Comparison of ENCODE assay signal across 8 cellular contexts in the genomic region with DNA sequence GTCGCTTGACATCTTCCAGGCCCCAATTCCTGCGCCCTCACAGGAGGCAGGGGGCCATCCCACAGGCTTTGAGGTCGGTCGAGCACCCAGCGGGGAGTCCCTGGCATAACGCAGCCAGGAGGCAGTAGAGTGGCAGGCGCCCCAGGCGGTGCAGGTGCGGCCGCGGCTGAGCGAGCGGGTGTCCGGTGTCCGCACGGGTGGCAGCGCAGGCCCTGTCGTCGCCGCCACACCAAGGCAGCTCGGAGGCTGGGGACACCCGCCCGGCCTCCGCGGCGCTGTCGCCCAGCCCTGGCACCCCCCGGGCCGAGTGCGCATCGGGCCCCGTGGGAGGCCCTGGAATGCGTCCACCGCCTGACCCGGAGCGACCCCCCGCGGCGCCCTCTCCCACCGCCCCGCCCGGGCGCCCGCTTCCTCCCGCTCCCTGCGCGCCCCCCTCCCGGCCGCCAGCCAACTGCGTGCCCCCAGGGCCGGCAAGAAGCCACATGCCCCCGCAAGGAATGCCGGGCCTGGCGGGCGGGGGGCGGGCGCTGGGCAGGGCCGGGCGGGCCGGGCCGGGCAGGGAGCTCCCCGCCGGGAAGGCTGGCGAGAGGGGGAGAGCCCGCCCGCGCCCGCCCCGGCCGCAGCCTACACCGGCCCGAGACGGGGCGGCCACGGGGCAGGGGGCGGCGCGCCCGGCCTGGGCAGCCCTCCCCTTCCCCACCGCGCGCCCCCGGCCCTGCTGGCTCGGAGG. TPM values are rescaled to one million over a fixed set of nuclear protein-coding genes. Genes with fewer than 3 reads are reported as not detected.
DNase-seq lines count a peak whose midpoint lies in the region; FAIRE-seq and TF ChIP-seq lines count a peak whose summit lies in the region.

No MANE protein-coding gene starts in this region.

- H2BK120ac ChIP-seq in H9 (ENCODE audit: low read depth, low read length, poor library complexity, severe bottlenecking) = no peak overlapping the region

- H4K8ac ChIP-seq in H9 (replicated peaks; ENCODE audit: insufficient read length, low read depth, low read length) = no peak overlapping the region

- H3K79me2 ChIP-seq in H9 (ENCODE audit: insufficient read depth, low read length) (no peaks in the 10 kb centered on the region), endothelial cell of umbilical vein (ENCODE audit: control insufficient read depth, insufficient read depth, low read length) (no peaks in the 10 kb centered on the region)

- no peak overlapping the region for H2BK12ac ChIP-seq in H9 (ENCODE audit: insufficient read length, low read depth, low read length)

- BruUV-seq in endothelial cell of umbilical vein (replicated peaks; lab: Mats Ljungman, UMichigan) = no TSS peak

- H3K4me3 Mint-ChIP-seq in H9 = peak overlapping the region; percentile 72 to 89
- H3K4me3 Mint-ChIP-seq in mesothelial cell of epicardium = peak overlapping the region; percentile 76

- H3K4me2 ChIP-seq in H9 (ENCODE audit: insufficient read depth, insufficient read length, low read length) (peak overlapping the region; percentile 48), endothelial cell of umbilical vein (ENCODE audit: insufficient read depth, low read length) (peak overlapping the region; percentile 38)

- H4K20me1 ChIP-seq in H9 (ENCODE audit: control insufficient read depth, insufficient read depth, insufficient read length) (no peaks in the 10 kb centered on the region), endothelial cell of umbilical vein (replicated peaks; ENCODE audit: control insufficient read depth, extremely low read depth, insufficient read depth, low read length) (no peaks in the 10 kb centered on the region)

- H3K27me3 ChIP-seq in H9 (ENCODE audit: insufficient read depth, low read length) = no peaks in the 10 kb centered on the region
- no peaks in the 10 kb centered on the region for H3K27me3 ChIP-seq in SJCRH30
- H3K27me3 ChIP-seq in endothelial cell of umbilical vein (ENCODE audit: control insufficient read depth in 2 of 2, insufficient read depth in 2 of 2, low read length in 2 of 2) = no peaks in the 10 kb centered on the region
- no peaks in the 10 kb centered on the region for H3K27me3 ChIP-seq in uterus

- H2BK20ac ChIP-seq in H9 (ENCODE audit: low read depth, low read length, poor library complexity, severe bottlenecking) = no peak overlapping the region

- TF ChIP-seq POLR2A in endothelial cell of umbilical vein (IDR thresholded peaks at IDR 0.05; ENCODE audit: low read depth, low read length) = no peak
- no peak for TF ChIP-seq POLR2A in uterus (IDR thresholded peaks at IDR 0.05)

- H2BK5ac ChIP-seq in H9 (ENCODE audit: insufficient read length, low read length) = no peak overlapping the region

- H3K27me3 Mint-ChIP-seq in H9 (ENCODE audit: low read depth) (peaks cover 24% of the 10 kb centered on the region), mesothelial cell of epicardium (ENCODE audit: low read depth) (no peaks in the 10 kb centered on the region)

- H3K4me1 Mint-ChIP-seq in H9 = peaks cover 9 to 11% of the 10 kb centered on the region in 2 experiments
- peaks cover 40% of the 10 kb centered on the region for H3K4me1 Mint-ChIP-seq in mesothelial cell of epicardium

- H2AK5ac ChIP-seq in H9 (ENCODE audit: insufficient read length, low read length) = no peak overlapping the region

- H3K23me2 ChIP-seq in H9 (ENCODE audit: insufficient read length, low read depth, low read length, poor library complexity, severe bottlenecking) = no peaks in the 10 kb centered on the region

- FAIRE-seq in endothelial cell of umbilical vein (lab: Jason Lieb, UNC) = no peak

- H3K56ac ChIP-seq in H9 (ENCODE audit: insufficient read length, low read depth, low read length) = no peak overlapping the region

- POLR2A ChIA-PET in endothelial cell of umbilical vein (lab: Charles Lee) = interaction anchor here (0.6 to 1.0 kb wide), 2 partner anchors 15 to 23 kb away, joined by 3 to 6 read pairs; no protein-coding TSS in a partner anchor

- intact Hi-C loops in endothelial cell of umbilical vein (cut with micrococcal nuclease) (loop anchor here (1.0 to 5.0 kb wide), 3 partner anchors 33 to 152 kb away; no protein-coding TSS in a partner anchor), uterus (cut with DNase I; ENCODE audit: low total_unique reads) (no loop called here)

- H3K18ac ChIP-seq in H9 (ENCODE audit: insufficient read length, low read depth, low read length) = no peak overlapping the region

- no peak overlapping the region for H3K23ac ChIP-seq in H9 (ENCODE audit: insufficient read length, low read depth, low read length)

- H3K4me1 ChIP-seq in H9 (ENCODE audit: insufficient read depth, low read length) (no peaks in the 10 kb centered on the region; the same call in 1 of the 2 replicates), SJCRH30 (peaks cover 12% of the 10 kb centered on the region; the same call in 1 of the 2 replicates), endothelial cell of umbilical vein (ENCODE audit: control insufficient read depth, extremely low read depth, insufficient read depth, low read length) (peaks cover 12% of the 10 kb centered on the region), uterus (peaks cover 0 to 5% of the 10 kb centered on the region in 2 donors)

- TF ChIP-seq CTCF in H9 (conservative IDR thresholded peaks at IDR 0.05) (peak; percentile 44; the same call in 2 of the 3 replicates), endothelial cell of umbilical vein (IDR thresholded peaks at IDR 0.05; ENCODE audit: extremely low read depth in 1 of 2, insufficient read depth in 1 of 2, low read depth in 1 of 2, low read length in 2 of 2) (peak; percentile 31 to 62), mesothelial cell of epicardium (IDR thresholded peaks at IDR 0.05; ENCODE audit: unreplicated experiment) (no peak), uterus (IDR thresholded peaks at IDR 0.05) (peak; percentile 37 to 63 (median 48))

- H3K9ac ChIP-seq in H9 (ENCODE audit: extremely low read depth, insufficient read length, low read length) (no peak overlapping the region), endothelial cell of umbilical vein (replicated peaks; ENCODE audit: extremely low read depth, insufficient read depth, low read length) (peak overlapping the region; percentile 32)

- peak; percentile 9 for DNase-seq in CD1c-positive myeloid dendritic cell (ENCODE audit: extremely low spot score)
- DNase-seq in H9 = peak; percentile 67
- DNase-seq in SJCRH30 = peak; percentile 83 to 85
- peak; percentile 40 for DNase-seq in endothelial cell of umbilical vein (ENCODE audit: low read depth, low spot score)
- DNase-seq in mesothelial cell of epicardium (ENCODE audit: low spot score in 2 of 2, unreplicated experiment in 2 of 2) = peak; percentile 46 to 76
- DNase-seq in uterus = peak; percentile 53 to 58
- DNase-seq in ureter (ENCODE audit: low spot score) = no peak
- no peak for DNase-seq in NCI-H2107 (lab: John Stamatoyannopoulos, UW)

- H3K27ac ChIP-seq in H9 (ENCODE audit: insufficient read length, low read depth, low read length) (no peak overlapping the region), SJCRH30 (peak overlapping the region; percentile 91), endothelial cell of umbilical vein (ENCODE audit: insufficient read depth, low read depth, low read length) (peak overlapping the region; percentile 46), uterus (peak overlapping the region; percentile 86 to 87)

- no CpG with 5 or more reads among the region's 84 CpGs for WGBS in H9 (ENCODE audit: extremely low coverage, insufficient read length, low lambda C conversion rate)

- H3K14ac ChIP-seq in H9 (ENCODE audit: insufficient read depth, low read length) = no peak overlapping the region

- H3K36me3 ChIP-seq in SJCRH30 (peaks cover 11% of the 10 kb centered on the region; the same call in 1 of the 2 replicates), endothelial cell of umbilical vein (ENCODE audit: control insufficient read depth in 2 of 2, extremely low read depth in 1 of 2, insufficient read depth in 2 of 2, low read length in 2 of 2) (peaks cover 0 to 9% of the 10 kb centered on the region in 2 experiments), uterus (no peaks in the 10 kb centered on the region)

- H3K9me1 ChIP-seq in endothelial cell of umbilical vein (replicated peaks; ENCODE audit: control insufficient read depth, extremely low read depth, insufficient read depth, low read length) = no peaks in the 10 kb centered on the region

- CTCF ChIA-PET in endothelial cell of umbilical vein (lab: Charles Lee) = interaction anchor here (1.1 to 5.5 kb wide), 8 partner anchors 13 to 591 kb away, joined by 3 to 35 read pairs (median 4); no protein-coding TSS in a partner anchor

- H2AFZ ChIP-seq in H9 (ENCODE audit: low read length) (no peak overlapping the region), endothelial cell of umbilical vein (ENCODE audit: low read depth, low read length) (peak overlapping the region; percentile 28)

- dilution Hi-C loops in endothelial cell of umbilical vein (cut with MboI; ENCODE audit: extremely low pct_ligation_motif_present, low sequenced_read_pairs) = no loop called here

- no peak overlapping the region for H3K27ac Mint-ChIP-seq in H9
- H3K27ac Mint-ChIP-seq in mesothelial cell of epicardium = peak overlapping the region; percentile 95

- no peak overlapping the region for H3T11ph ChIP-seq in H9 (ENCODE audit: low read length)

- H2BK15ac ChIP-seq in H9 (ENCODE audit: low read depth, low read length) = no peak overlapping the region

- H3K36me3 Mint-ChIP-seq in H9 (ENCODE audit: insufficient read depth in 1 of 3, low read depth in 3 of 3) = peaks cover 0 to 2% (median 0%) of the 10 kb centered on the region in 3 experiments; a peak in 1 of 7 replicates
- no peaks in the 10 kb centered on the region for H3K36me3 Mint-ChIP-seq in mesothelial cell of epicardium

- no peak overlapping the region for H4K5ac ChIP-seq in H9 (ENCODE audit: insufficient read length, low read depth, low read length)

- H3K9me3 Mint-ChIP-seq in H9 = no peaks in the 10 kb centered on the region
- no peaks in the 10 kb centered on the region for H3K9me3 Mint-ChIP-seq in mesothelial cell of epicardium

- H3K4ac ChIP-seq in H9 (ENCODE audit: low read depth, low read length) = no peak overlapping the region

- no peaks in the 10 kb centered on the region for H3K9me3 ChIP-seq in H9 (ENCODE audit: control insufficient read depth, low read depth, low read length)
- H3K9me3 ChIP-seq in SJCRH30 (replicated peaks) = no peaks in the 10 kb centered on the region
- no peaks in the 10 kb centered on the region for H3K9me3 ChIP-seq in endothelial cell of umbilical vein (replicated peaks; ENCODE audit: control insufficient read depth, insufficient read depth, low read length)
- H3K9me3 ChIP-seq in uterus = no peaks in the 10 kb centered on the region

- no peaks in the 10 kb centered on the region for H3K79me1 ChIP-seq in H9 (ENCODE audit: insufficient read depth, low read depth, low read length, poor library complexity, severe bottlenecking)

- no peak overlapping the region for H4K91ac ChIP-seq in H9 (ENCODE audit: insufficient read length, low read depth, low read length)

- peak overlapping the region; percentile 83 for H3K4me3 ChIP-seq in SJCRH30
- peak overlapping the region in 2 of 3 experiments; percentile 33 for H3K4me3 ChIP-seq in endothelial cell of umbilical vein (replicated peaks in 1 of 3; ENCODE audit: insufficient read depth in 1 of 3, low read depth in 1 of 3, low read length in 3 of 3)
- peak overlapping the region; percentile 50 to 64 for H3K4me3 ChIP-seq in uterus

RNA-seq across cellular contexts. Expression of gene PRDM11, which starts 33.9 kb away (rescaled TPM):
- total RNA-seq in H9 (2021) (11.5 and 12.0 TPM in 2 replicates), endothelial cell of umbilical vein (13.9 and 14.1 TPM in 2 replicates), mesothelial cell of epicardium (56.9 to 60.9 TPM (median 60.2 TPM) in 3 replicates), uterus (100 to 1,000 TPM in 1 of 4 donors, 10 to 100 TPM in 2, 1 to 10 TPM in 1; 7.4 to 318 (median 58.5) TPM), ureter (35.3 TPM)
- 13.1 and 14.7 TPM in 2 replicates for total RNA-seq in SJCRH30 (2014; rRNA removed; shearing (Covaris generic))
- polyA plus RNA-seq in endothelial cell of umbilical vein = 5.9 and 6.9 TPM in 2 replicates
- 5.3 and 6.8 TPM in 2 replicates for polyA plus RNA-seq in endothelial cell of umbilical vein (2011; cell fraction: cytosol; rRNA removed)
- polyA plus RNA-seq in endothelial cell of umbilical vein (2011; cell fraction: nucleus; rRNA removed) = 10.2 and 12.8 TPM in 2 replicates
- 5.9 and 8.8 TPM in 2 replicates for polyA plus RNA-seq in endothelial cell of umbilical vein (2012)
- 7.7 and 18.1 TPM in 2 replicates for polyA minus RNA-seq in endothelial cell of umbilical vein
- 10.0 TPM for polyA minus RNA-seq in endothelial cell of umbilical vein (2011; cell fraction: cytosol; rRNA and poly(A)+ RNA removed)
- polyA minus RNA-seq in endothelial cell of umbilical vein (2011; cell fraction: nucleus; rRNA and poly(A)+ RNA removed) = 7.7 and 12.2 TPM in 2 replicates

Comparison
In these comparisons a context has a peak if more than half of its experiments do, and no peak if none do; other contexts are left out.
1. DNase-seq: peak in CD1c-positive myeloid dendritic cell (single experiment), H9 (single experiment), SJCRH30 (2 of 2), endothelial cell of umbilical vein (single experiment), mesothelial cell of epicardium (2 of 2) and uterus (2 of 2); none in ureter (single experiment) and NCI-H2107 (single experiment).
2. H3K4me3 ChIP-seq: peak in every context shown above with its lines; median percentile 83 in SJCRH30; 57 in uterus; 33 in endothelial cell of umbilical vein.